ENCODE assay signal across 8 cellular contexts in the genomic region with DNA sequence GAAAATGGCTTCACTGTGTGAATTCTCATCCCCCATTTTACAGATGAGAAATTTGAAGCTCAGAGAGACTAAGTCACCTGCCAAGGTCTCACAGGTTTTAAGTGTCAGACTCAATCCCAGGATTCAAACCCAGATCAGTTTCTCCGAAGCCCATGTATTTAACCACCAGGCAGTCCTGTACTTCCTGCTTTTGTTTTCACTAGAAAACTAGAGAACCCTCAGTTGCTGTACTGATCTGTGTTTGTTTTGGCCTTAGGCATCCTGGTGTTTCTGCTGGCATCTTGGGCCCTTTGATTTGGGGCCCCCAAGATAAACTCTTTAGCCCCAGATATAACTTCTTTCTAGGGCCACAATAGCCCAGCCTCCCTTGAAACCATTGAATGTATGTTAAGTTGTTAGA. TPM values are rescaled to one million over a fixed set of nuclear protein-coding genes. Genes with fewer than 3 reads are reported as not detected.
DNase-seq lines count a peak whose midpoint lies in the region; ATAC-seq lines count a peak whose summit lies in the region.

No MANE protein-coding gene starts in this region.

- peaks cover 81% of the 10 kb centered on the region for H3K4me1 Mint-ChIP-seq in activated CD8-positive, alpha-beta memory T cell treated with anti-CD3 and anti-CD28 coated beads, Interleukin-2, amount 10 ng/mL, durations not matched to agents 7 days and 5 days
- peaks cover 50 to 88% of the 10 kb centered on the region in 2 donors for H3K4me1 Mint-ChIP-seq in stimulated activated naive B cell treated with anti-CD40 and anti-IgM and Interleukin-4, amounts not matched to agents 10 μg/mL and 1 μg/mL and 100 μg/mL, for 72 hours

- ATAC-seq in activated CD8-positive, alpha-beta memory T cell treated with anti-CD3 and anti-CD28 coated beads, Interleukin-2, amount 10 ng/mL, durations not matched to agents 7 days and 5 days = peak; percentile 29
- ATAC-seq in HG02840 (IDR thresholded peaks at IDR 0.05; ENCODE audit: low FRiP score, unreplicated experiment) = peak; percentile 30
- peak; percentile 61 to 63 for ATAC-seq in stimulated activated naive B cell treated with anti-CD40 and anti-IgM and Interleukin-4, amounts not matched to agents 10 μg/mL and 1 μg/mL and 100 μg/mL, for 72 hours (replicated peaks)

- CTCF ChIA-PET in activated CD8-positive, alpha-beta memory T cell treated with anti-CD3 and anti-CD28 coated beads, Interleukin-2, amount 10 ng/mL, durations not matched to agents 7 days and 5 days (lab: Charles Lee) = interaction anchor here (1.1 to 5.1 kb wide), 8 partner anchors 10 to 73 kb away, joined by 3 to 29 read pairs (median 7); partner anchors contain the start of gene PPP1R16B

- DNase-seq in activated CD8-positive, alpha-beta memory T cell treated with anti-CD3 and anti-CD28 coated beads, Interleukin-2, amount 10 ng/mL, durations not matched to agents 7 days and 5 days = no peak
- DNase-seq in activated CD8-positive, alpha-beta memory T cell treated with anti-CD3 and anti-CD28 coated beads, Interleukin-2, amount 50 U/mL, for 48 hours = no peak
- DNase-seq in OCI-M1 (lab: John Stamatoyannopoulos, UW) = peak; percentile 28
- peak; percentile 35 for DNase-seq in stimulated activated naive B cell treated with anti-CD40 and anti-IgM and Interleukin-4, amounts not matched to agents 10 μg/mL and 1 μg/mL and 100 μg/mL, for 72 hours
- DNase-seq in kidney glomerular epithelial cell (lab: John Stamatoyannopoulos, UW) = no peak
- no peak for DNase-seq in NCI-H187 treated with DMSO at 0.1 percent for 48 hours (lab: John Stamatoyannopoulos, UW)
- no peak for DNase-seq in NCI-H2081 (lab: John Stamatoyannopoulos, UW)

- H3K27me3 Mint-ChIP-seq in activated CD8-positive, alpha-beta memory T cell treated with anti-CD3 and anti-CD28 coated beads, Interleukin-2, amount 10 ng/mL, durations not matched to agents 7 days and 5 days = no peaks in the 10 kb centered on the region
- no peaks in the 10 kb centered on the region for H3K27me3 Mint-ChIP-seq in stimulated activated naive B cell treated with anti-CD40 and anti-IgM and Interleukin-4, amounts not matched to agents 10 μg/mL and 1 μg/mL and 100 μg/mL, for 72 hours

- H3K4me3 Mint-ChIP-seq in activated CD8-positive, alpha-beta memory T cell treated with anti-CD3 and anti-CD28 coated beads, Interleukin-2, amount 10 ng/mL, durations not matched to agents 7 days and 5 days = peak overlapping the region; percentile 53
- H3K4me3 Mint-ChIP-seq in stimulated activated naive B cell treated with anti-CD40 and anti-IgM and Interleukin-4, amounts not matched to agents 10 μg/mL and 1 μg/mL and 100 μg/mL, for 72 hours = peak overlapping the region; percentile 39 to 50

- peak overlapping the region; percentile 77 for H3K27ac Mint-ChIP-seq in activated CD8-positive, alpha-beta memory T cell treated with anti-CD3 and anti-CD28 coated beads, Interleukin-2, amount 10 ng/mL, durations not matched to agents 7 days and 5 days
- H3K27ac Mint-ChIP-seq in stimulated activated naive B cell treated with anti-CD40 and anti-IgM and Interleukin-4, amounts not matched to agents 10 μg/mL and 1 μg/mL and 100 μg/mL, for 72 hours = peak overlapping the region; percentile 92

- no peaks in the 10 kb centered on the region for H3K9me3 Mint-ChIP-seq in activated CD8-positive, alpha-beta memory T cell treated with anti-CD3 and anti-CD28 coated beads, Interleukin-2, amount 10 ng/mL, durations not matched to agents 7 days and 5 days (ENCODE audit: low read depth)
- H3K9me3 Mint-ChIP-seq in stimulated activated naive B cell treated with anti-CD40 and anti-IgM and Interleukin-4, amounts not matched to agents 10 μg/mL and 1 μg/mL and 100 μg/mL, for 72 hours = peaks cover under 1 to 5% of the 10 kb centered on the region in 2 donors

- peaks cover 53% of the 10 kb centered on the region for H3K36me3 Mint-ChIP-seq in activated CD8-positive, alpha-beta memory T cell treated with anti-CD3 and anti-CD28 coated beads, Interleukin-2, amount 10 ng/mL, durations not matched to agents 7 days and 5 days
- peaks cover 38 to 51% of the 10 kb centered on the region in 2 donors for H3K36me3 Mint-ChIP-seq in stimulated activated naive B cell treated with anti-CD40 and anti-IgM and Interleukin-4, amounts not matched to agents 10 μg/mL and 1 μg/mL and 100 μg/mL, for 72 hours

RNA-seq across cellular contexts. Expression of gene PPP1R16B, which starts 36.5 kb away (rescaled TPM):
- total RNA-seq in activated CD8-positive, alpha-beta memory T cell treated with anti-CD3 and anti-CD28 coated beads, Interleukin-2, amount 10 ng/mL, durations not matched to agents 7 days and 5 days = 100 to 1,000 TPM in 1 of 2 experiments, 10 to 100 TPM in 1; 86.5 to 128 TPM

Comparison
In these comparisons a context has a peak if more than half of its experiments do, and no peak if none do; other contexts are left out.
1. DNase-seq: peak in OCI-M1 (single experiment) and stimulated activated naive B cell treated with anti-CD40 and anti-IgM and Interleukin-4, amounts not matched to agents 10 μg/mL and 1 μg/mL and 100 μg/mL, for 72 hours (single experiment); none in activated CD8-positive, alpha-beta memory T cell treated with anti-CD3 and anti-CD28 coated beads, Interleukin-2, amount 10 ng/mL, durations not matched to agents 7 days and 5 days (single experiment), activated CD8-positive, alpha-beta memory T cell treated with anti-CD3 and anti-CD28 coated beads, Interleukin-2, amount 50 U/mL, for 48 hours (single experiment), kidney glomerular epithelial cell (single experiment), NCI-H187 treated with DMSO at 0.1 percent for 48 hours (single experiment) and NCI-H2081 (0 of 2).
2. Peak in every context shown above with its lines, with median percentiles within 50 percentile points of each other: ATAC-seq.